Comparison of ENCODE assay signal across 22 cellular contexts in the genomic region with DNA sequence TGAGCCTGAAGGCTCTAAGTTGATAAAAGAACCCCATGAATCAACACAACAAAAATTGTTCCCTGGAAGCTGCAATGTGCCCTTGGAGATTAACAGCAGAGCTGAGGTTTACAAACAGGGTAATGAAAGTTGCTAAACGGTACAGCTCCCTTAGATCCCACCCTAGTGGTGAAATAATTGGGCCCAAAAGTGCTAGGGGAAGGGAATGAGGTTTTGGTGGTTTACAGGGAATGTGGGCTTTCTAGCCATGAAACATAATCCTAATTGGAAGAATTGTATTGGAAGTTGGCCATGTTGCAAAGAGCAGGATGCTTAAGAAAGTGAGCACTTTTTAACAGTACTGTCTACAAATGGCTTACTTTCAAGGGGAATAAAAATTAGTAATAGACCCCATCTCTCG.
"Had no signal": no experiment of that assay in that cellular context is flagged by ENCODE, and none has a peak within 500 bp of the region (broad histone marks: within the 10 kb centered on the region; RNA-seq: fewer than 3 reads in every experiment).

No MANE protein-coding gene starts in this region.

- H3K4me3 Mint-ChIP-seq: activated naive CD4-positive, alpha-beta T cell treated with anti-CD3 and anti-CD28 coated beads, Interleukin-2, amount 10 ng/mL, durations not matched to agents 7 days and 5 days; activated naive CD8-positive, alpha-beta T cell treated with anti-CD3 and anti-CD28 coated beads, Interleukin-2, amount 50 U/mL, for 24 hours; brain; stimulated activated naive CD8-positive, alpha-beta T cell treated with anti-CD3 and anti-CD28 coated beads, Interleukin-15, amount 100 ng/mL, for 72 hours; T-cell; type B pancreatic cell had no signal

- ATAC-seq: activated CD4-positive, CD25-positive, alpha-beta regulatory T cell treated with anti-CD3 and anti-CD28 coated beads, Interleukin-2, amount 50 U/mL, for 24 hours; activated naive CD8-positive, alpha-beta T cell treated with anti-CD3 and anti-CD28 coated beads, Interleukin-2, amount 50 U/mL, for 24 hours; heart right ventricle; left lung; stimulated activated naive CD8-positive, alpha-beta T cell treated with anti-CD3 and anti-CD28 coated beads, Interleukin-15, amount 100 ng/mL, for 72 hours; T-cell had no signal

- H3K4me1 ChIP-seq: heart right ventricle, left lung, testis had no signal

- DNase-seq: activated CD8-positive, alpha-beta memory T cell treated with anti-CD3 and anti-CD28 coated beads for 24 hours; activated CD8-positive, alpha-beta memory T cell treated with anti-CD3 and anti-CD28 coated beads, Interleukin-2, amount 50 U/mL, for 48 hours; activated effector memory CD4-positive, alpha-beta T cell treated with Interleukin-2 at 50 U/mL for 16 hours; activated naive CD4-positive, alpha-beta T cell treated with anti-CD3 and anti-CD28 coated beads, Interleukin-2, amount 10 ng/mL, durations not matched to agents 7 days and 5 days; activated naive CD8-positive, alpha-beta T cell treated with anti-CD3 and anti-CD28 coated beads, Interleukin-2, amount 50 U/mL, for 24 hours; activated T-cell treated with anti-CD3 and anti-CD28 coated beads, Interleukin-2, amount 50 U/mL, for 48 hours; caudate nucleus; heart right ventricle; left lung; mammary epithelial cell; midbrain; occipital lobe; retina; stimulated activated CD4-positive, alpha-beta T cell treated with anti-CD3 and anti-CD28 coated beads, Interleukin-15, amount 100 ng/mL, for 24 hours; stimulated activated CD4-positive, alpha-beta T cell treated with anti-CD3 and anti-CD28 coated beads, Interleukin-2, amount 100 ng/mL, for 48 hours; stimulated activated naive CD8-positive, alpha-beta T cell treated with anti-CD3 and anti-CD28 coated beads, Interleukin-15, amount 100 ng/mL, for 72 hours; T-cell; T1000; testis had no signal

- H3K27me3 Mint-ChIP-seq: brain had no signal

- H3K27ac ChIP-seq: heart right ventricle, left lung, testis had no signal

- H3K36me3 Mint-ChIP-seq: activated naive CD4-positive, alpha-beta T cell treated with anti-CD3 and anti-CD28 coated beads, Interleukin-2, amount 10 ng/mL, durations not matched to agents 7 days and 5 days; brain; T-cell; type B pancreatic cell had no signal

- H3K9me3 ChIP-seq: testis had no signal

- H3K27me3 ChIP-seq: left lung, testis had no signal

- H3K36me3 ChIP-seq: heart right ventricle, left lung had no signal

- H3K4me3 ChIP-seq: heart right ventricle, left lung, testis had no signal

- H3K27ac Mint-ChIP-seq: activated naive CD4-positive, alpha-beta T cell treated with anti-CD3 and anti-CD28 coated beads, Interleukin-2, amount 10 ng/mL, durations not matched to agents 7 days and 5 days; activated naive CD8-positive, alpha-beta T cell treated with anti-CD3 and anti-CD28 coated beads, Interleukin-2, amount 50 U/mL, for 24 hours; brain; stimulated activated naive CD8-positive, alpha-beta T cell treated with anti-CD3 and anti-CD28 coated beads, Interleukin-15, amount 100 ng/mL, for 72 hours; T-cell; type B pancreatic cell had no signal

- H3K9me3 Mint-ChIP-seq: activated naive CD4-positive, alpha-beta T cell treated with anti-CD3 and anti-CD28 coated beads, Interleukin-2, amount 10 ng/mL, durations not matched to agents 7 days and 5 days; activated naive CD8-positive, alpha-beta T cell treated with anti-CD3 and anti-CD28 coated beads, Interleukin-2, amount 50 U/mL, for 24 hours; T-cell; type B pancreatic cell had no signal

- H3K4me1 Mint-ChIP-seq: activated naive CD4-positive, alpha-beta T cell treated with anti-CD3 and anti-CD28 coated beads, Interleukin-2, amount 10 ng/mL, durations not matched to agents 7 days and 5 days; activated naive CD8-positive, alpha-beta T cell treated with anti-CD3 and anti-CD28 coated beads, Interleukin-2, amount 50 U/mL, for 24 hours; stimulated activated naive CD8-positive, alpha-beta T cell treated with anti-CD3 and anti-CD28 coated beads, Interleukin-15, amount 100 ng/mL, for 72 hours; T-cell had no signal
